In the genomic region with DNA sequence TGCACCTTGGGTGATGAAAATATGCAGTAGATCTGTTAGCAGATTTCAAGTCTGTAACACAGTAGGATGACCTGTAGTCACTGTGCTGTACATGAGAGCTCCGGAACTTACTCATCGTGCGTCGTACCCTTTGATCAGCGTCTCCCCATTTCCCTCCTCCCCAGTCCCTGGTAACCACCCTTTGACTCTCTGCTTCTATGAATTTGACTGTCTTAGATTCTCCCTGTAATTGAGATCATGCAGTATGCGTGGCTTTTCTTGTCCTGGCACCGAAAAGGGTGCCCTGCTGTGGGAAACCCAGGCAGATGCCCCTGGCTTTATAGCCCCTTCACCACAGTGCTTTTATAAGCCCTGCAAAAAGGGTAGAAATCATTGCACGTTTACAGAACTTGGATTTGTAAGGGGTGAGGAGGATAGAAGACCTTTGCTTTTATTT, we compare ENCODE assay signal across 8 cellular contexts. TPM values are rescaled to one million over a fixed set of nuclear protein-coding genes. Genes with fewer than 3 reads are reported as not detected.
DNase-seq lines count a peak whose midpoint lies in the region; ATAC-seq, FAIRE-seq and TF ChIP-seq lines count a peak whose summit lies in the region.

No MANE protein-coding gene starts in this region.

- TF ChIP-seq CTCF in D721Med (IDR thresholded peaks at IDR 0.05; ENCODE audit: insufficient read depth, missing control alignments), result no peak

- ATAC-seq in GM19035 (IDR thresholded peaks at IDR 0.05; ENCODE audit: unreplicated experiment), result peak; percentile 40
- peak; percentile 51 for ATAC-seq in HG03520 (IDR thresholded peaks at IDR 0.05; ENCODE audit: unreplicated experiment)

- no peak for FAIRE-seq in D721Med (lab: Jason Lieb, UNC)

- in situ Hi-C loops in G401 (cut with HindIII; ENCODE audit: low sequenced_read_pairs), result no loop called here

- DNase-seq in activated T-cell treated with anti-CD3 and anti-CD28 coated beads, Interleukin-2, amount 50 U/mL, for 1 hour, result peak; percentile 50
- DNase-seq in stimulated activated CD4-positive, alpha-beta T cell treated with anti-CD3 and anti-CD28 coated beads, Interleukin-4, amount 100 ng/mL, for 4 hours, result peak; percentile 40 to 75
- DNase-seq in DMS79 (lab: John Stamatoyannopoulos, UW), result no peak
- DNase-seq in G401 (ENCODE audit: low spot score), result no peak
- DNase-seq in D721Med (ENCODE audit: insufficient read length, low spot score), result no peak
- no peak for DNase-seq in EL

RNA-seq across cellular contexts. Expression of a gene that starts 20.5 kb away (rescaled TPM):
- total RNA-seq in G401 (2014; rRNA removed; shearing (Covaris generic)), result 15.6 and 16.6 TPM in 2 replicates

RNA-seq across cellular contexts. Expression of a gene that starts 22.6 kb away (rescaled TPM):
- 90.6 and 91.9 TPM in 2 replicates for total RNA-seq in G401 (2014; rRNA removed; shearing (Covaris generic))

Comparison
In these comparisons a context has a peak if more than half of its experiments do, and no peak if none do; other contexts are left out.
1. DNase-seq: peak in activated T-cell treated with anti-CD3 and anti-CD28 coated beads, Interleukin-2, amount 50 U/mL, for 1 hour (single experiment) and stimulated activated CD4-positive, alpha-beta T cell treated with anti-CD3 and anti-CD28 coated beads, Interleukin-4, amount 100 ng/mL, for 4 hours (2 of 2); none in DMS79 (single experiment), G401 (single experiment), D721Med (single experiment) and EL (single experiment).